Comparison of ENCODE assay signal across 9 cellular contexts in the genomic region with DNA sequence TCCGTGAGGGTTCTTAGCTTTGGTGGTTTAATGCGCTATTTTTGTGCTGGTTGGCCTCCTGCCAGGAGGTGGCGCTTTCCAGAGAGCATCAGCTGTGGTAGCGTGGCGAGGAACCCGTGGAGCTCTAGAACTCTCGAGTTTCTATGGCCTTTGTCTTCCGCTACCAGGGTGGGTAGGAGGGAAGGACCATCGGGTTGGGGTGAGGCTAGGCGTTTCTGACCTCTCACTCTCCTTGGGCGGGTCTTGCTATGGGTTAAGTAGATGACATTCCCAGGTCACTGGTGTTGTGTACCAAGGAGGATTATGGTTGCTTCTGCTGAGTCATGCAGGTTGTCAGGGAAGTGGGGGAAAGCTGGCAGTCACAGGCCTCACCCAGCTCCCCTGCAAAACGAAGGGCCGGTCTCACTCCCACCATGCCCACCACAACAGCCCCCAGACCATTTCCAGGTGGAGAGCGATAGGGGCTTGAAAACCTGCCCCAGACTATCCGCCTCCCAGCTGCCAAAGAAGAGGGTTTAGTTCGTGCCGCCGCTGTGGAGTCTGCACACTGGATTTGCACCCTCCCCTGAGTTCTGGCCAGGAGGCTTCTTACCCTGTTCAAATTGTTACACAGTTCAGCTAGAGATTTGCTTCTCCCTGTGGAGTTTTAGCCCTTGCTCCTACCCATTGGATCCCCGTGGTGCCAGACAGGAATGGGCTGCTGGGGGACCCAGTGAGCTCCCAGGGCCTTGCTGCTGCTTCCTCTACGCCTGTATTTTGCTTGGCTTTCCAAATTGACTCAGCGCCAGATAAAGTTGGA. TPM values are rescaled to one million over a fixed set of nuclear protein-coding genes. Genes with fewer than 3 reads are reported as not detected.
A peak's percentile ranks its signal among the peaks of the same experiment; 100 is the strongest.
DNase-seq lines count a peak whose midpoint lies in the region; ATAC-seq and TF ChIP-seq lines count a peak whose summit lies in the region.
"Had no signal": no experiment of that assay in that cellular context is flagged by ENCODE, and none has a peak within 500 bp of the region (broad histone marks: within the 10 kb centered on the region; RNA-seq: fewer than 3 reads in every experiment).

No MANE protein-coding gene starts in this region.

- TF ChIP-seq CTCF in left ventricle myocardium inferior (IDR thresholded peaks at IDR 0.05; ENCODE audit: borderline replicate concordance): no peak

- DNase-seq in activated CD4-positive, alpha-beta T cell treated with anti-CD3 and anti-CD28 coated beads, Interleukin-2, amount 50 U/mL, for 1 hour: peak; percentile 22
- DNase-seq in left ventricle myocardium inferior (peak; percentile 29), NCI-H187 (lab: John Stamatoyannopoulos, UW) (no peak)
- peak; percentile 4 to 7 for DNase-seq in stimulated activated CD8-positive, alpha-beta memory T cell treated with anti-CD3 and anti-CD28 coated beads, Interleukin-2, amount 100 ng/mL, for 48 hours (ENCODE audit: low read depth in 2 of 2)
- DNase-seq: NCI-H524 treated with DMSO at 0.1 percent for 48 hours, pancreas had no signal

- intact Hi-C loops in left ventricle myocardium inferior (cut with micrococcal nuclease): no loop called here

- H3K9ac ChIP-seq in HUES6 (ENCODE audit: low read length): peak overlapping the region; percentile 81

- H3K27ac ChIP-seq in HUES6 (ENCODE audit: low read depth, low read length): peak overlapping the region; percentile 34; the same call in 1 of the 2 replicates
- no peak overlapping the region for H3K27ac ChIP-seq in left ventricle myocardium inferior (replicated peaks)
- H3K27ac ChIP-seq: pancreas had no signal

- ATAC-seq in GM18861 (IDR thresholded peaks at IDR 0.05; ENCODE audit: unreplicated experiment) (no peak), HG03280 (IDR thresholded peaks at IDR 0.05; ENCODE audit: unreplicated experiment) (no peak)
- ATAC-seq: pancreas had no signal

- no peaks in the 10 kb centered on the region for H3K27me3 ChIP-seq in HUES6 (ENCODE audit: control insufficient read depth, insufficient read depth, low read length)
- H3K27me3 ChIP-seq in left ventricle myocardium inferior (ENCODE audit: low read depth): no peaks in the 10 kb centered on the region
- H3K27me3 ChIP-seq: pancreas had no signal

- no peaks in the 10 kb centered on the region for H3K4me1 ChIP-seq in HUES6 (ENCODE audit: control insufficient read depth, insufficient read depth, low read length)
- H3K4me1 ChIP-seq in left ventricle myocardium inferior: no peaks in the 10 kb centered on the region
- H3K4me1 ChIP-seq: pancreas had no signal

- peak overlapping the region; percentile 58 for H3K4me3 ChIP-seq in HUES6 (ENCODE audit: low read depth, low read length)
- H3K4me3 ChIP-seq in left ventricle myocardium inferior: peak overlapping the region; percentile 33
- H3K4me3 ChIP-seq: pancreas had no signal

- H3K9me3 ChIP-seq in HUES6 (ENCODE audit: control insufficient read depth, insufficient read depth, low read depth, low read length): no peaks in the 10 kb centered on the region
- H3K9me3 ChIP-seq in left ventricle myocardium inferior (replicated peaks): no peaks in the 10 kb centered on the region
- H3K9me3 ChIP-seq: pancreas had no signal

- H3K36me3 ChIP-seq in HUES6 (ENCODE audit: control insufficient read depth, insufficient read depth, low read length): peaks cover 20% of the 10 kb centered on the region
- H3K36me3 ChIP-seq in left ventricle myocardium inferior: no peaks in the 10 kb centered on the region
- H3K36me3 ChIP-seq: pancreas had no signal

RNA-seq across cellular contexts. Expression of gene RNFT2, which starts 21.9 kb away (rescaled TPM):
- 0.66 TPM for total RNA-seq in left ventricle myocardium inferior

RNA-seq across cellular contexts. Expression of gene SPRING1, which starts 22.1 kb away (rescaled TPM):
- 11.0 TPM for total RNA-seq in left ventricle myocardium inferior

Comparison
In these comparisons a context has a peak if more than half of its experiments do, and no peak if none do; other contexts are left out.
1. DNase-seq: peak in activated CD4-positive, alpha-beta T cell treated with anti-CD3 and anti-CD28 coated beads, Interleukin-2, amount 50 U/mL, for 1 hour (single experiment), left ventricle myocardium inferior (single experiment) and stimulated activated CD8-positive, alpha-beta memory T cell treated with anti-CD3 and anti-CD28 coated beads, Interleukin-2, amount 100 ng/mL, for 48 hours (2 of 2); none in NCI-H187 (0 of 2).